8 cellular contexts compared by ENCODE assay signal in the genomic region with DNA sequence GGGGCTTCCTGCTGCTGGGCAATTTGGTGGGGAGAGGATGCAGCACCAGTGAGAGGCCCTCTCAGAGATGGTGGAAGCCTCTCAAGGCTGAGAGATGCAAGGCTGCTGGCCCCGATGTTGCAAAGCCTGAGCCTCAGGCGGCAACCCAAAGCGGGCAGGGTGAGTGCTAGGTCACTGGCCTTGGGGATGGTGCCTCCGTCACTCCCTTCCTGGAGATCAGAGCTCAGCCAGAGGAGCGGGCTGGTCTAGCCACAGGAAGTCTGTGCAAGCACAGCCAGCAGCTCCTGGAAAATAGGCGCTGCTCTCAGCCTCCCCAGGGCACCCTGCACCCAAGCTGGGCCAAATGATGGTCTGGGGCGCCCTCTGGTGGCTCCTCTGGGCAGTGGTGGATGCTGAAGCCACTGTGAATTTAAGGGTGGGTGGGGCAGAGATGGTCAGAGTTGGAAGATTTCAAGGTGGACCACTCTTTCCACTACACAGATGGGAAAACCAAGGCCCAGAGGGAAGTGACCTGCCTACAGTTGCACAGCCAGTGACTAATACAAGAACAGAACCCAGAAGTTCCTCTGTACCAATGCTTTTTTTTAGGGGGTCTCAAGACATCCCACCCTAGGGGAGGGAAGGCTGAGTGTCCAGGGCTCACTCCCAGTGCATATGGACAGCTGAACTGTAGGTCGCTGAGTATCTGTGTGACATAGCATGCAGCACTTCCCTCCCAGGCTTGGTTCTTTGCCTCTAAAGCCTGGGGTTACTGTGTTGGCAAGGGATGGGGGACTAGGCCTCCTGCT. TPM values are rescaled to one million over a fixed set of nuclear protein-coding genes. Genes with fewer than 3 reads are reported as not detected.
DNase-seq lines count a peak whose midpoint lies in the region; ATAC-seq and TF ChIP-seq lines count a peak whose summit lies in the region.

No MANE protein-coding gene starts in this region.

- TF ChIP-seq CTCF in coronary artery (IDR thresholded peaks at IDR 0.05) (peak; percentile 72), lower leg skin (IDR thresholded peaks at IDR 0.05) (peak in 1 of 3 donors; percentile 79)

- no peak overlapping the region for H3K27ac ChIP-seq in coronary artery

- TF ChIP-seq POLR2A in lower leg skin (IDR thresholded peaks at IDR 0.05): no peak

- intact Hi-C loops in lower leg skin (cut with DNase I; ENCODE audit: low total_unique reads): loop anchor here (2.0 kb wide), 1 partner anchor 130 kb away; no protein-coding TSS in a partner anchor

- WGBS in lower leg skin, 2 donors: 0 to 14% methylated on average over 5 to 8 of the region's 8 CpGs

- H3K4me3 ChIP-seq in coronary artery: no peak overlapping the region
- no peak overlapping the region for H3K4me3 ChIP-seq in lower leg skin (ENCODE audit: low read depth, poor library complexity, severe bottlenecking)

- peak; percentile 86 for DNase-seq in EH (ENCODE audit: low read depth)
- peak; percentile 81 for DNase-seq in NCI-H748 (lab: John Stamatoyannopoulos, UW; ENCODE audit: unreplicated experiment)
- DNase-seq in activated CD4-positive, alpha-beta T cell treated with anti-CD3 and anti-CD28 coated beads, Interleukin-2, amount 50 U/mL, for 4 hours: peak; percentile 87 to 89
- peak; percentile 83 for DNase-seq in coronary artery (ENCODE audit: low spot score)
- DNase-seq in lower leg skin (ENCODE audit: low spot score in 2 of 2): peak; percentile 56 to 95
- peak; percentile 78 to 88 (median 86) for DNase-seq in stimulated activated CD4-positive, alpha-beta T cell treated with anti-CD3 and anti-CD28 coated beads, TNF-alpha, amount 100 ng/mL, for 4 hours (ENCODE audit: low read depth in 3 of 3)

- ATAC-seq in HG02981 (IDR thresholded peaks at IDR 0.05; ENCODE audit: unreplicated experiment) (peak; percentile 50), HG03571 (IDR thresholded peaks at IDR 0.05; ENCODE audit: unreplicated experiment) (no peak)

RNA-seq across cellular contexts. Expression of a gene that starts 20.8 kb away (rescaled TPM):
- total RNA-seq in lower leg skin: under 1 TPM in 3 of 4 donors, not detected in 1; 0.13 to 0.20 (median 0.13) TPM
